8 cellular contexts compared by ENCODE assay signal in genomic region chr19:53867225-53868090, GRCh38. TPM values are rescaled to one million over a fixed set of nuclear protein-coding genes. Genes with fewer than 3 reads are reported as not detected.
DNase-seq lines count a peak whose midpoint lies in the region; ATAC-seq and TF ChIP-seq lines count a peak whose summit lies in the region.

Gene MYADM, plus strand, starts transcription at chr19:53867883. Its CDS starts 5,647 bp downstream, at chr19:53873530.

- no peaks in the 10 kb centered on the region for H3K27me3 Mint-ChIP-seq in activated T-cell treated with anti-CD3 and anti-CD28 coated beads, Interleukin-2, amount 50 U/mL, for 24 hours

- H3K9me3 ChIP-seq in PC-9 (ENCODE audit: insufficient read depth, low read depth) (no peaks in the 10 kb centered on the region), mononuclear cell (ENCODE audit: low read depth, low read length) (no peaks in the 10 kb centered on the region)

- peak within 1 kb of the TSS; percentile 89 for H3K4me3 Mint-ChIP-seq in activated T-cell treated with anti-CD3 and anti-CD28 coated beads, Interleukin-2, amount 50 U/mL, for 24 hours

- H3K36me3 Mint-ChIP-seq in activated T-cell treated with anti-CD3 and anti-CD28 coated beads, Interleukin-2, amount 50 U/mL, for 24 hours (ENCODE audit: low read depth) = peaks cover 18% of the 10 kb centered on the region

- H3K4me1 ChIP-seq in PC-9 (replicated peaks; ENCODE audit: insufficient read depth) (peaks cover 28% of the 10 kb centered on the region), mononuclear cell (ENCODE audit: insufficient read depth, low read length) (peaks cover 51% of the 10 kb centered on the region)

- BruUV-seq in PC-9 (replicated peaks; lab: Mats Ljungman, UMichigan) = no TSS peak

- peak within 1 kb of the TSS; percentile 92 for H3K4me3 ChIP-seq in PC-9
- peak within 1 kb of the TSS; percentile 92 for H3K4me3 ChIP-seq in epithelial cell of proximal tubule (ENCODE audit: low read depth, low read length)
- peak within 1 kb of the TSS; percentile 95 for H3K4me3 ChIP-seq in mononuclear cell (ENCODE audit: low read length)

- H3K9me2 ChIP-seq in PC-9 (ENCODE audit: insufficient read depth) = no peaks in the 10 kb centered on the region

- CTCF ChIA-PET in PC-9 (lab: Charles Lee) = interaction anchor here (0.6 to 1.5 kb wide), 3 partner anchors 159 to 269 kb away, joined by 3 to 11 read pairs (median 10); no protein-coding TSS in a partner anchor

- peaks cover 42% of the 10 kb centered on the region for H3K79me2 ChIP-seq in PC-9 (ENCODE audit: low read depth)

- H3K27ac Mint-ChIP-seq in activated T-cell treated with anti-CD3 and anti-CD28 coated beads, Interleukin-2, amount 50 U/mL, for 24 hours = peak within 1 kb of the TSS; percentile 93

- peak; percentile 86 to 87 for DNase-seq in AML-193 (lab: John Stamatoyannopoulos, UW)
- peak; percentile 98 to 100 for DNase-seq in PC-9
- DNase-seq in activated T-cell treated with anti-CD3 and anti-CD28 coated beads, Interleukin-2, amount 50 U/mL, for 24 hours = peak; percentile 99
- peak; percentile 71 for DNase-seq in epithelial cell of proximal tubule (ENCODE audit: low read depth)
- peak; percentile 99 to 100 for DNase-seq in stimulated activated CD8-positive, alpha-beta memory T cell treated with anti-CD3 and anti-CD28 coated beads, Interleukin-2, amount 100 ng/mL, for 1 hour (ENCODE audit: low read depth in 2 of 2)

- peaks cover 7% of the 10 kb centered on the region for H3K36me3 ChIP-seq in PC-9 (ENCODE audit: low read depth)

- peak within 1 kb of the TSS; percentile 93 for H3K4me2 ChIP-seq in PC-9

- POLR2A ChIA-PET in PC-9 (lab: Charles Lee; ENCODE audit: unreplicated experiment) = interaction anchor here (0.5 to 3.5 kb wide), 17 partner anchors 8 to 1471 kb away, joined by 3 to 49 read pairs (median 6); partner anchors contain the start of genes CNOT3, MBOAT7 and PRKCG

- H3K9me3 Mint-ChIP-seq in activated T-cell treated with anti-CD3 and anti-CD28 coated beads, Interleukin-2, amount 50 U/mL, for 24 hours = no peaks in the 10 kb centered on the region

- H3K4me1 Mint-ChIP-seq in activated T-cell treated with anti-CD3 and anti-CD28 coated beads, Interleukin-2, amount 50 U/mL, for 24 hours (ENCODE audit: low read depth) = peaks cover 40% of the 10 kb centered on the region

- intact Hi-C loops in PC-9 (cut with micrococcal nuclease; ENCODE audit: unreplicated experiment) = loop anchor here (1.0 to 5.0 kb wide), 6 partner anchors 25 to 595 kb away; partner anchors contain the start of genes CNOT3, LENG1, LENG8 and LENG9

- no peaks in the 10 kb centered on the region for H4K20me1 ChIP-seq in PC-9 (ENCODE audit: insufficient read depth)

- H3K27ac ChIP-seq in PC-9 = peak within 1 kb of the TSS; percentile 99

- H3K27me3 ChIP-seq in PC-9 (ENCODE audit: insufficient read depth, low read depth) (no peaks in the 10 kb centered on the region), mononuclear cell (ENCODE audit: insufficient read depth, low read length) (no peaks in the 10 kb centered on the region)

- ATAC-seq in GM19035 (IDR thresholded peaks at IDR 0.05; ENCODE audit: unreplicated experiment) = peak; percentile 74
- peak; percentile 75 for ATAC-seq in HG03342 (IDR thresholded peaks at IDR 0.05; ENCODE audit: unreplicated experiment)

- peak within 1 kb of the TSS; percentile 70; the same call in 1 of the 2 replicates for H2AFZ ChIP-seq in PC-9

- peaks cover 46% of the 10 kb centered on the region for H3F3A ChIP-seq in PC-9 (ENCODE audit: insufficient read depth, low read depth)

- no peak for TF ChIP-seq CTCF in PC-9 (conservative IDR thresholded peaks at IDR 0.05)
- TF ChIP-seq CTCF in epithelial cell of proximal tubule (conservative IDR thresholded peaks at IDR 0.05; ENCODE audit: low read depth, low read length) = no peak

RNA-seq across cellular contexts. Expression of gene MYADM, which starts in this region (rescaled TPM):
- total RNA-seq in PC-9 (2021) = 230 and 238 TPM in 2 replicates
- 48.7 and 59.5 TPM in 2 replicates for total RNA-seq in epithelial cell of proximal tubule
- 51.9 TPM for total RNA-seq in mononuclear cell

Comparison
In these comparisons a context has a peak if more than half of its experiments do, and no peak if none do; other contexts are left out.
1. Peak in every context shown above with its lines: DNase-seq, ATAC-seq, H3K4me3 ChIP-seq and H3K27ac ChIP-seq.